Comparison of ENCODE assay signal across 14 cellular contexts in genomic region chr5:150017606-150018005, GRCh38. TPM values are rescaled to one million over a fixed set of nuclear protein-coding genes. Genes with fewer than 3 reads are reported as not detected.
DNase-seq lines count a peak whose midpoint lies in the region; ATAC-seq, FAIRE-seq and TF ChIP-seq lines count a peak whose summit lies in the region.
"Had no signal": no experiment of that assay in that cellular context is flagged by ENCODE, and none has a peak within 500 bp of the region (broad histone marks: within the 10 kb centered on the region; RNA-seq: fewer than 3 reads in every experiment).

No MANE protein-coding gene starts in this region.

- peaks cover 9% of the 10 kb centered on the region for H3K9me3 Mint-ChIP-seq in astrocyte (ENCODE audit: unreplicated experiment)

- H3K4me1 ChIP-seq in astrocyte (ENCODE audit: insufficient read depth, low read length) (peaks cover 31% of the 10 kb centered on the region), foreskin keratinocyte (peaks cover 31% of the 10 kb centered on the region)

- H3K4me3 Mint-ChIP-seq in astrocyte (ENCODE audit: unreplicated experiment) = no peak overlapping the region
- H3K4me3 Mint-ChIP-seq: nephron had no signal

- no peaks in the 10 kb centered on the region for H3K27me3 ChIP-seq in astrocyte (ENCODE audit: insufficient read depth, low read length)
- H3K27me3 ChIP-seq in foreskin keratinocyte = no peaks in the 10 kb centered on the region

- TF ChIP-seq CTCF in astrocyte (IDR thresholded peaks at IDR 0.05; ENCODE audit: insufficient read depth, low read depth, low read length) (no peak), foreskin keratinocyte (conservative IDR thresholded peaks at IDR 0.05) (no peak)

- no peak overlapping the region for H3K4me3 ChIP-seq in astrocyte (ENCODE audit: insufficient read depth, low read depth, low read length)
- H3K4me3 ChIP-seq: GM12878 had no signal

- ATAC-seq in foreskin keratinocyte = peak; percentile 49
- ATAC-seq in HG03520 (IDR thresholded peaks at IDR 0.05; ENCODE audit: unreplicated experiment) = no peak
- ATAC-seq: activated naive CD4-positive, alpha-beta T cell treated with anti-CD3 and anti-CD28 coated beads, Interleukin-2, amount 50 U/mL, for 72 hours; GM12878 had no signal

- peaks cover 51% of the 10 kb centered on the region for H3K36me3 ChIP-seq in astrocyte (ENCODE audit: insufficient read depth, low read length)

- peaks cover 14% of the 10 kb centered on the region for H4K20me1 ChIP-seq in astrocyte (ENCODE audit: insufficient read depth, low read length)

- peaks cover 40% of the 10 kb centered on the region for H3K36me3 Mint-ChIP-seq in astrocyte (ENCODE audit: low read depth, unreplicated experiment)

- H3K27ac Mint-ChIP-seq in astrocyte (ENCODE audit: unreplicated experiment) = no peak overlapping the region
- H3K27ac Mint-ChIP-seq: activated naive CD4-positive, alpha-beta T cell treated with anti-CD3 and anti-CD28 coated beads, Interleukin-2, amount 50 U/mL, for 72 hours; nephron had no signal

- H3K27ac ChIP-seq in astrocyte (ENCODE audit: low read depth, low read length) (peak overlapping the region; percentile 47), foreskin keratinocyte (peak overlapping the region; percentile 28)

- no peak overlapping the region for H3K9ac ChIP-seq in astrocyte (ENCODE audit: low read length)

- peaks cover 23% of the 10 kb centered on the region for H3K4me1 Mint-ChIP-seq in astrocyte (ENCODE audit: low read depth, unreplicated experiment)

- FAIRE-seq in astrocyte (lab: Jason Lieb, UNC) = no peak
- FAIRE-seq: GM12878, urothelium cell line had no signal

- H2AFZ ChIP-seq in astrocyte (ENCODE audit: low read depth, low read length) = no peak overlapping the region

- H3K9me3 ChIP-seq in astrocyte (ENCODE audit: insufficient read depth, low read depth, low read length) = peaks cover 5% of the 10 kb centered on the region

- DNase-seq in A172 (ENCODE audit: low spot score) = peak; percentile 46
- peak; percentile 23 for DNase-seq in HT-29 (ENCODE audit: low spot score)
- DNase-seq in astrocyte (ENCODE audit: low read depth) = peak; percentile 35
- peak in 1 of 2 donors; percentile 69 for DNase-seq in foreskin keratinocyte
- DNase-seq in activated CD4-positive, alpha-beta T cell treated with anti-CD3 and anti-CD28 coated beads for 4 hours = no peak
- no peak for DNase-seq in NCI-H2107 treated with DMSO at 0.1 percent for 48 hours (lab: John Stamatoyannopoulos, UW; ENCODE audit: unreplicated experiment)
- DNase-seq in activated CD4-positive, alpha-beta T cell treated with anti-CD3 and anti-CD28 coated beads for 48 hours = no peak
- DNase-seq: KBM-7, NCI-H345 had no signal

- no peaks in the 10 kb centered on the region for H3K27me3 Mint-ChIP-seq in astrocyte (ENCODE audit: low read depth, unreplicated experiment)

- peaks cover 36% of the 10 kb centered on the region for H3K79me2 ChIP-seq in astrocyte (ENCODE audit: insufficient read depth, low read length)

- peak overlapping the region; percentile 34 for H3K4me2 ChIP-seq in astrocyte (ENCODE audit: low read length)

RNA-seq across cellular contexts. Expression of gene HMGXB3, which starts 17.1 kb away (rescaled TPM):
- total RNA-seq in A172 (2014; rRNA removed; shearing (Covaris generic)) = 36.8 and 37.1 TPM in 2 replicates
- total RNA-seq in HT-29 (2014; rRNA removed; shearing (Covaris generic)) = 49.0 and 53.6 TPM in 2 replicates
- 58.1 and 58.6 TPM in 2 replicates for total RNA-seq in astrocyte
- 38.2 and 42.0 TPM in 2 replicates for total RNA-seq in foreskin keratinocyte
- polyA plus RNA-seq in foreskin keratinocyte = 16.5 and 17.3 TPM in 2 replicates

RNA-seq across cellular contexts. Expression of gene TIGD6, which starts 17.2 kb away (rescaled TPM):
- 8.1 and 14.3 TPM in 2 replicates for total RNA-seq in A172 (2014; rRNA removed; shearing (Covaris generic))
- 2.8 and 3.1 TPM in 2 replicates for total RNA-seq in HT-29 (2014; rRNA removed; shearing (Covaris generic))
- total RNA-seq in astrocyte (5.5 and 6.2 TPM in 2 replicates), foreskin keratinocyte (3.1 and 3.6 TPM in 2 replicates)
- polyA plus RNA-seq in foreskin keratinocyte = 2.7 and 3.0 TPM in 2 replicates

RNA-seq across cellular contexts. Expression of gene SLC26A2, which starts 57.0 kb away (rescaled TPM):
- 20.0 and 26.3 TPM in 2 replicates for total RNA-seq in A172 (2014; rRNA removed; shearing (Covaris generic))
- 0.91 and 0.94 TPM in 2 replicates for total RNA-seq in HT-29 (2014; rRNA removed; shearing (Covaris generic))
- total RNA-seq in astrocyte = 19.8 and 25.2 TPM in 2 replicates
- 11.0 and 13.4 TPM in 2 replicates for total RNA-seq in foreskin keratinocyte
- 2.1 and 2.3 TPM in 2 replicates for polyA plus RNA-seq in foreskin keratinocyte

Comparison
In these comparisons a context has a peak if more than half of its experiments do, and no peak if none do; other contexts are left out.
1. DNase-seq: peak in A172 (single experiment), HT-29 (single experiment) and astrocyte (single experiment); none in activated CD4-positive, alpha-beta T cell treated with anti-CD3 and anti-CD28 coated beads for 4 hours (0 of 2), NCI-H2107 treated with DMSO at 0.1 percent for 48 hours (single experiment) and activated CD4-positive, alpha-beta T cell treated with anti-CD3 and anti-CD28 coated beads for 48 hours (single experiment).